ENCODE assay signal across 1 cellular context in the genomic region with DNA sequence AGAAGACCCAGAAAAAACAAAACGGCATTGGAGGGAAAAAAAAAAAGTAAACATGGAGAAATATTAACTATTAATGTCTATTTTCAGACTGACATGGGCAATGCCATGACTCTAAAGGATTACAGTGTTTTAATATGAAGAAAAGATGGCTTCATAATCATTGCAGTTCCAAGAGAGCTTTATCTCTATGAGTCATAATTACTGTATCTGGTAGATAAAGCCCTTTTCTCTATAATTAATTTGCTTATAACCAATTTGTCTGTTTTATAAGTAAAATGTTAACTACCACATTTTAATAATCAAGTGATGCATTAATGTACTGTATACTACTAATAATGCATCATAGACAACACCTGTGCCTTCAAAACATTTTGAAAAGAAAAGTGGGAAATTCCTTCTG.
TF ChIP-seq lines count a peak whose summit lies in the region.

No MANE protein-coding gene starts in this region.

TF ChIP-seq in WTC11, 78 proteins besides CTCF, POLR2A, EP300 and RAD21 (continued from another document):
- TF ChIP-seq, protein P1, sequence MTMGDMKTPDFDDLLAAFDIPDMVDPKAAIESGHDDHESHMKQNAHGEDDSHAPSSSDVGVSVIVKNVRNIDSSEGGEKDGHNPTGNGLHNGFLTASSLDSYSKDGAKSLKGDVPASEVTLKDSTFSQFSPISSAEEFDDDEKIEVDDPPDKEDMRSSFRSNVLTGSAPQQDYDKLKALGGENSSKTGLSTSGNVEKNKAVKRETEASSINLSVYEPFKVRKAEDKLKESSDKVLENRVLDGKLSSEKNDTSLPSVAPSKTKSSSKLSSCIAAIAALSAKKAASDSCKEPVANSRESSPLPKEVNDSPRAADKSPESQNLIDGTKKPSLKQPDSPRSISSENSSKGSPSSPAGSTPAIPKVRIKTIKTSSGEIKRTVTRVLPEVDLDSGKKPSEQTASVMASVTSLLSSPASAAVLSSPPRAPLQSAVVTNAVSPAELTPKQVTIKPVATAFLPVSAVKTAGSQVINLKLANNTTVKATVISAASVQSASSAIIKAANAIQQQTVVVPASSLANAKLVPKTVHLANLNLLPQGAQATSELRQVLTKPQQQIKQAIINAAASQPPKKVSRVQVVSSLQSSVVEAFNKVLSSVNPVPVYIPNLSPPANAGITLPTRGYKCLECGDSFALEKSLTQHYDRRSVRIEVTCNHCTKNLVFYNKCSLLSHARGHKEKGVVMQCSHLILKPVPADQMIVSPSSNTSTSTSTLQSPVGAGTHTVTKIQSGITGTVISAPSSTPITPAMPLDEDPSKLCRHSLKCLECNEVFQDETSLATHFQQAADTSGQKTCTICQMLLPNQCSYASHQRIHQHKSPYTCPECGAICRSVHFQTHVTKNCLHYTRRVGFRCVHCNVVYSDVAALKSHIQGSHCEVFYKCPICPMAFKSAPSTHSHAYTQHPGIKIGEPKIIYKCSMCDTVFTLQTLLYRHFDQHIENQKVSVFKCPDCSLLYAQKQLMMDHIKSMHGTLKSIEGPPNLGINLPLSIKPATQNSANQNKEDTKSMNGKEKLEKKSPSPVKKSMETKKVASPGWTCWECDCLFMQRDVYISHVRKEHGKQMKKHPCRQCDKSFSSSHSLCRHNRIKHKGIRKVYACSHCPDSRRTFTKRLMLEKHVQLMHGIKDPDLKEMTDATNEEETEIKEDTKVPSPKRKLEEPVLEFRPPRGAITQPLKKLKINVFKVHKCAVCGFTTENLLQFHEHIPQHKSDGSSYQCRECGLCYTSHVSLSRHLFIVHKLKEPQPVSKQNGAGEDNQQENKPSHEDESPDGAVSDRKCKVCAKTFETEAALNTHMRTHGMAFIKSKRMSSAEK (CRISPR knock-in tag; IDR thresholded peaks at IDR 0.05; ENCODE audit: borderline replicate concordance) = no peak
- TF ChIP-seq, protein P2, sequence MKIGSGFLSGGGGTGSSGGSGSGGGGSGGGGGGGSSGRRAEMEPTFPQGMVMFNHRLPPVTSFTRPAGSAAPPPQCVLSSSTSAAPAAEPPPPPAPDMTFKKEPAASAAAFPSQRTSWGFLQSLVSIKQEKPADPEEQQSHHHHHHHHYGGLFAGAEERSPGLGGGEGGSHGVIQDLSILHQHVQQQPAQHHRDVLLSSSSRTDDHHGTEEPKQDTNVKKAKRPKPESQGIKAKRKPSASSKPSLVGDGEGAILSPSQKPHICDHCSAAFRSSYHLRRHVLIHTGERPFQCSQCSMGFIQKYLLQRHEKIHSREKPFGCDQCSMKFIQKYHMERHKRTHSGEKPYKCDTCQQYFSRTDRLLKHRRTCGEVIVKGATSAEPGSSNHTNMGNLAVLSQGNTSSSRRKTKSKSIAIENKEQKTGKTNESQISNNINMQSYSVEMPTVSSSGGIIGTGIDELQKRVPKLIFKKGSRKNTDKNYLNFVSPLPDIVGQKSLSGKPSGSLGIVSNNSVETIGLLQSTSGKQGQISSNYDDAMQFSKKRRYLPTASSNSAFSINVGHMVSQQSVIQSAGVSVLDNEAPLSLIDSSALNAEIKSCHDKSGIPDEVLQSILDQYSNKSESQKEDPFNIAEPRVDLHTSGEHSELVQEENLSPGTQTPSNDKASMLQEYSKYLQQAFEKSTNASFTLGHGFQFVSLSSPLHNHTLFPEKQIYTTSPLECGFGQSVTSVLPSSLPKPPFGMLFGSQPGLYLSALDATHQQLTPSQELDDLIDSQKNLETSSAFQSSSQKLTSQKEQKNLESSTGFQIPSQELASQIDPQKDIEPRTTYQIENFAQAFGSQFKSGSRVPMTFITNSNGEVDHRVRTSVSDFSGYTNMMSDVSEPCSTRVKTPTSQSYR (CRISPR knock-in tag; IDR thresholded peaks at IDR 0.05) = no peak
- TF ChIP-seq, protein P3, sequence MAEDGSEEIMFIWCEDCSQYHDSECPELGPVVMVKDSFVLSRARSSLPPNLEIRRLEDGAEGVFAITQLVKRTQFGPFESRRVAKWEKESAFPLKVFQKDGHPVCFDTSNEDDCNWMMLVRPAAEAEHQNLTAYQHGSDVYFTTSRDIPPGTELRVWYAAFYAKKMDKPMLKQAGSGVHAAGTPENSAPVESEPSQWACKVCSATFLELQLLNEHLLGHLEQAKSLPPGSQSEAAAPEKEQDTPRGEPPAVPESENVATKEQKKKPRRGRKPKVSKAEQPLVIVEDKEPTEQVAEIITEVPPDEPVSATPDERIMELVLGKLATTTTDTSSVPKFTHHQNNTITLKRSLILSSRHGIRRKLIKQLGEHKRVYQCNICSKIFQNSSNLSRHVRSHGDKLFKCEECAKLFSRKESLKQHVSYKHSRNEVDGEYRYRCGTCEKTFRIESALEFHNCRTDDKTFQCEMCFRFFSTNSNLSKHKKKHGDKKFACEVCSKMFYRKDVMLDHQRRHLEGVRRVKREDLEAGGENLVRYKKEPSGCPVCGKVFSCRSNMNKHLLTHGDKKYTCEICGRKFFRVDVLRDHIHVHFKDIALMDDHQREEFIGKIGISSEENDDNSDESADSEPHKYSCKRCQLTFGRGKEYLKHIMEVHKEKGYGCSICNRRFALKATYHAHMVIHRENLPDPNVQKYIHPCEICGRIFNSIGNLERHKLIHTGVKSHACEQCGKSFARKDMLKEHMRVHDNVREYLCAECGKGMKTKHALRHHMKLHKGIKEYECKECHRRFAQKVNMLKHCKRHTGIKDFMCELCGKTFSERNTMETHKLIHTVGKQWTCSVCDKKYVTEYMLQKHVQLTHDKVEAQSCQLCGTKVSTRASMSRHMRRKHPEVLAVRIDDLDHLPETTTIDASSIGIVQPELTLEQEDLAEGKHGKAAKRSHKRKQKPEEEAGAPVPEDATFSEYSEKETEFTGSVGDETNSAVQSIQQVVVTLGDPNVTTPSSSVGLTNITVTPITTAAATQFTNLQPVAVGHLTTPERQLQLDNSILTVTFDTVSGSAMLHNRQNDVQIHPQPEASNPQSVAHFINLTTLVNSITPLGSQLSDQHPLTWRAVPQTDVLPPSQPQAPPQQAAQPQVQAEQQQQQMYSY (CRISPR knock-in tag; IDR thresholded peaks at IDR 0.05) = no peak
- TF ChIP-seq, protein P4, sequence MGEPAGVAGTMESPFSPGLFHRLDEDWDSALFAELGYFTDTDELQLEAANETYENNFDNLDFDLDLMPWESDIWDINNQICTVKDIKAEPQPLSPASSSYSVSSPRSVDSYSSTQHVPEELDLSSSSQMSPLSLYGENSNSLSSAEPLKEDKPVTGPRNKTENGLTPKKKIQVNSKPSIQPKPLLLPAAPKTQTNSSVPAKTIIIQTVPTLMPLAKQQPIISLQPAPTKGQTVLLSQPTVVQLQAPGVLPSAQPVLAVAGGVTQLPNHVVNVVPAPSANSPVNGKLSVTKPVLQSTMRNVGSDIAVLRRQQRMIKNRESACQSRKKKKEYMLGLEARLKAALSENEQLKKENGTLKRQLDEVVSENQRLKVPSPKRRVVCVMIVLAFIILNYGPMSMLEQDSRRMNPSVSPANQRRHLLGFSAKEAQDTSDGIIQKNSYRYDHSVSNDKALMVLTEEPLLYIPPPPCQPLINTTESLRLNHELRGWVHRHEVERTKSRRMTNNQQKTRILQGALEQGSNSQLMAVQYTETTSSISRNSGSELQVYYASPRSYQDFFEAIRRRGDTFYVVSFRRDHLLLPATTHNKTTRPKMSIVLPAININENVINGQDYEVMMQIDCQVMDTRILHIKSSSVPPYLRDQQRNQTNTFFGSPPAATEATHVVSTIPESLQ (CRISPR knock-in tag; IDR thresholded peaks at IDR 0.05) = no peak
